ENCODE assay signal across 27 cellular contexts in genomic region chr20:17480696-17481095, GRCh38. TPM values are rescaled to one million over a fixed set of nuclear protein-coding genes. Genes with fewer than 3 reads are reported as not detected.
"Had no signal": no experiment of that assay in that cellular context is flagged by ENCODE, and none has a peak within 500 bp of the region (broad histone marks: within the 10 kb centered on the region; RNA-seq: fewer than 3 reads in every experiment).

No MANE protein-coding gene starts in this region.

- H3K4me1 ChIP-seq: heart left ventricle, left ventricle myocardium inferior, sigmoid colon, spleen, suprapubic skin, tibial artery, uterus had no signal

- H3K36me3 Mint-ChIP-seq: memory B cell; naive thymus-derived CD4-positive, alpha-beta T cell; natural killer cell treated with Interleukin-12 subunit alpha and Interleukin-12 subunit beta and Interleukin-15 and Interleukin-18, amount 100 ng/mL, for 72 hours; stimulated activated effector memory CD8-positive, alpha-beta T cell treated with anti-CD3 and anti-CD28 coated beads, Interleukin-12 subunit alpha, Interleukin-12 subunit beta, amount 100 ng/mL, for 72 hours had no signal

- H3K9me3 ChIP-seq: heart left ventricle, left ventricle myocardium inferior, mucosa of descending colon, neutrophil, ovary, sigmoid colon, spleen, suprapubic skin, thoracic aorta, tibial artery, uterus had no signal

- H3K27ac ChIP-seq: heart left ventricle, left ventricle myocardium inferior, neutrophil, ovary, sigmoid colon, spleen, suprapubic skin, thoracic aorta, tibial artery, uterus had no signal

- H3K4me3 ChIP-seq: heart left ventricle, left ventricle myocardium inferior, mucosa of descending colon, ovary, sigmoid colon, spleen, suprapubic skin, thoracic aorta, tibial artery, uterus had no signal

- H3K36me3 ChIP-seq: heart left ventricle, left ventricle myocardium inferior, neutrophil, ovary, sigmoid colon, spleen, suprapubic skin, thoracic aorta, tibial artery, uterus had no signal

- H3K4me1 Mint-ChIP-seq: immature natural killer cell; memory B cell; naive thymus-derived CD4-positive, alpha-beta T cell; stimulated activated effector memory CD8-positive, alpha-beta T cell treated with anti-CD3 and anti-CD28 coated beads, Interleukin-12 subunit alpha, Interleukin-12 subunit beta, amount 100 ng/mL, for 72 hours had no signal

- H3K27me3 ChIP-seq: ovary, uterus had no signal

- ATAC-seq: heart left ventricle; mucosa of descending colon; naive thymus-derived CD4-positive, alpha-beta T cell; natural killer cell treated with Interleukin-12 subunit alpha and Interleukin-12 subunit beta and Interleukin-15 and Interleukin-18, amount 100 ng/mL, for 72 hours; right cardiac atrium; stimulated activated effector memory CD8-positive, alpha-beta T cell treated with anti-CD3 and anti-CD28 coated beads, Interleukin-12 subunit alpha, Interleukin-12 subunit beta, amount 100 ng/mL, for 72 hours had no signal

- H3K27ac Mint-ChIP-seq: immature natural killer cell; memory B cell; naive thymus-derived CD4-positive, alpha-beta T cell; natural killer cell treated with Interleukin-12 subunit alpha and Interleukin-12 subunit beta and Interleukin-15 and Interleukin-18, amount 100 ng/mL, for 72 hours; progenitor cell of endocrine pancreas; stimulated activated effector memory CD8-positive, alpha-beta T cell treated with anti-CD3 and anti-CD28 coated beads, Interleukin-12 subunit alpha, Interleukin-12 subunit beta, amount 100 ng/mL, for 72 hours; stimulated activated naive CD8-positive, alpha-beta T cell treated with anti-CD3 and anti-CD28 coated beads, Interleukin-15, Interleukin-2, amounts not matched to agents 100 ng/mL and 50 ng/mL, for 24 hours had no signal

- H3K9me3 Mint-ChIP-seq: immature natural killer cell; memory B cell; naive thymus-derived CD4-positive, alpha-beta T cell; natural killer cell treated with Interleukin-12 subunit alpha and Interleukin-12 subunit beta and Interleukin-15 and Interleukin-18, amount 100 ng/mL, for 72 hours; stimulated activated effector memory CD8-positive, alpha-beta T cell treated with anti-CD3 and anti-CD28 coated beads, Interleukin-12 subunit alpha, Interleukin-12 subunit beta, amount 100 ng/mL, for 72 hours; stimulated activated naive CD8-positive, alpha-beta T cell treated with anti-CD3 and anti-CD28 coated beads, Interleukin-15, Interleukin-2, amounts not matched to agents 100 ng/mL and 50 ng/mL, for 24 hours had no signal

- H3K4me3 Mint-ChIP-seq: immature natural killer cell; memory B cell; naive thymus-derived CD4-positive, alpha-beta T cell; natural killer cell treated with Interleukin-12 subunit alpha and Interleukin-12 subunit beta and Interleukin-15 and Interleukin-18, amount 100 ng/mL, for 72 hours; stimulated activated effector memory CD8-positive, alpha-beta T cell treated with anti-CD3 and anti-CD28 coated beads, Interleukin-12 subunit alpha, Interleukin-12 subunit beta, amount 100 ng/mL, for 72 hours; stimulated activated naive CD8-positive, alpha-beta T cell treated with anti-CD3 and anti-CD28 coated beads, Interleukin-15, Interleukin-2, amounts not matched to agents 100 ng/mL and 50 ng/mL, for 24 hours had no signal

- DNase-seq: heart left ventricle; hypothalamus; immature natural killer cell; left ventricle myocardium inferior; midbrain; mucosa of descending colon; naive thymus-derived CD4-positive, alpha-beta T cell; occipital lobe; ovary; right cardiac atrium; sigmoid colon; small intestine; spleen; stimulated activated CD4-positive, alpha-beta T cell treated with anti-CD3 and anti-CD28 coated beads, Interleukin-4, amount 100 ng/mL, for 24 hours; stimulated activated naive CD4-positive, alpha-beta T cell; tibial artery; trophoblast cell; uterus had no signal

RNA-seq across cellular contexts. Expression of gene BFSP1, which starts 50.5 kb away (rescaled TPM):
- total RNA-seq: mesenteric fat pad had no signal
